ENCODE assay signal across 1 cellular context in the genomic region with DNA sequence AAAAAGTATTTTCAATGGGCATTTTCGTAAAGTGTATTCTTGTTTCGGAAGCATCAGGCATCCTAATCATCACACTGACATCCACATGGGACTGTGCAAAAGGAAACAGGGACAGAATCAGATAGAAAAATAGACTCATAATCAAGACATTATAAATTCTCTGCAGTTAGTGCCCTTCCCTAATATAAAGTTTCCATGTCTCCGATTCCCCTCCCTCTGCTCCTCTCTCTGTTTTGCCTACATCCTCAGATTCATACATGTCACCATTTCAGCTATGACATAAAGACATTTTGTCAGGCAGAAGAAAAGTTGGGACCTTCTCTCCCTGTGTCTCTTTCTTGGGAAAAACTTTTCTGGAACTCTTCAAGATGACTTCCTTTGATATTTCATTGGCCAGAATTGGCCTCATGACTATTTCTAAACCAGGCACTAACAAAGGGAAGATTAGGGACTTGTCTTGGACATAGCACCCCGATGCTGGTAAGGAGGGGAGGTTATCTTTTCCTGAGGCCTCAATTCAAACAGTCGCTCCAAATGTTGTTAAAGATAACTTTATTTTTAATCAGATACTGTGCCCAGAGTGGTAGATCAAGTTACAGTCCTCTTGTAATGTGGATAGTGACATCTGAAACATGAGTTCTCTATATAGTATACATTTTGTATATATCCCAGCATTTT.
TF ChIP-seq lines count a peak whose summit lies in the region.

No MANE protein-coding gene starts in this region.

TF ChIP-seq in K562, 482 proteins besides CTCF, POLR2A, EP300 and RAD21 (continued from another document and continues in another):
- no peak for TF ChIP-seq IFI16 (CRISPR knock-in tag; IDR thresholded peaks at IDR 0.05)
- TF ChIP-seq ZNF224 (CRISPR knock-in tag; IDR thresholded peaks at IDR 0.05): no peak
- TF ChIP-seq, protein P1, sequence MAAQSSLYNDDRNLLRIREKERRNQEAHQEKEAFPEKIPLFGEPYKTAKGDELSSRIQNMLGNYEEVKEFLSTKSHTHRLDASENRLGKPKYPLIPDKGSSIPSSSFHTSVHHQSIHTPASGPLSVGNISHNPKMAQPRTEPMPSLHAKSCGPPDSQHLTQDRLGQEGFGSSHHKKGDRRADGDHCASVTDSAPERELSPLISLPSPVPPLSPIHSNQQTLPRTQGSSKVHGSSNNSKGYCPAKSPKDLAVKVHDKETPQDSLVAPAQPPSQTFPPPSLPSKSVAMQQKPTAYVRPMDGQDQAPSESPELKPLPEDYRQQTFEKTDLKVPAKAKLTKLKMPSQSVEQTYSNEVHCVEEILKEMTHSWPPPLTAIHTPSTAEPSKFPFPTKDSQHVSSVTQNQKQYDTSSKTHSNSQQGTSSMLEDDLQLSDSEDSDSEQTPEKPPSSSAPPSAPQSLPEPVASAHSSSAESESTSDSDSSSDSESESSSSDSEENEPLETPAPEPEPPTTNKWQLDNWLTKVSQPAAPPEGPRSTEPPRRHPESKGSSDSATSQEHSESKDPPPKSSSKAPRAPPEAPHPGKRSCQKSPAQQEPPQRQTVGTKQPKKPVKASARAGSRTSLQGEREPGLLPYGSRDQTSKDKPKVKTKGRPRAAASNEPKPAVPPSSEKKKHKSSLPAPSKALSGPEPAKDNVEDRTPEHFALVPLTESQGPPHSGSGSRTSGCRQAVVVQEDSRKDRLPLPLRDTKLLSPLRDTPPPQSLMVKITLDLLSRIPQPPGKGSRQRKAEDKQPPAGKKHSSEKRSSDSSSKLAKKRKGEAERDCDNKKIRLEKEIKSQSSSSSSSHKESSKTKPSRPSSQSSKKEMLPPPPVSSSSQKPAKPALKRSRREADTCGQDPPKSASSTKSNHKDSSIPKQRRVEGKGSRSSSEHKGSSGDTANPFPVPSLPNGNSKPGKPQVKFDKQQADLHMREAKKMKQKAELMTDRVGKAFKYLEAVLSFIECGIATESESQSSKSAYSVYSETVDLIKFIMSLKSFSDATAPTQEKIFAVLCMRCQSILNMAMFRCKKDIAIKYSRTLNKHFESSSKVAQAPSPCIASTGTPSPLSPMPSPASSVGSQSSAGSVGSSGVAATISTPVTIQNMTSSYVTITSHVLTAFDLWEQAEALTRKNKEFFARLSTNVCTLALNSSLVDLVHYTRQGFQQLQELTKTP (IDR thresholded peaks at IDR 0.05; ENCODE audit: low read depth in 1 of 2, partially characterized antibody in 2 of 2): no peak
- TF ChIP-seq, protein P2, sequence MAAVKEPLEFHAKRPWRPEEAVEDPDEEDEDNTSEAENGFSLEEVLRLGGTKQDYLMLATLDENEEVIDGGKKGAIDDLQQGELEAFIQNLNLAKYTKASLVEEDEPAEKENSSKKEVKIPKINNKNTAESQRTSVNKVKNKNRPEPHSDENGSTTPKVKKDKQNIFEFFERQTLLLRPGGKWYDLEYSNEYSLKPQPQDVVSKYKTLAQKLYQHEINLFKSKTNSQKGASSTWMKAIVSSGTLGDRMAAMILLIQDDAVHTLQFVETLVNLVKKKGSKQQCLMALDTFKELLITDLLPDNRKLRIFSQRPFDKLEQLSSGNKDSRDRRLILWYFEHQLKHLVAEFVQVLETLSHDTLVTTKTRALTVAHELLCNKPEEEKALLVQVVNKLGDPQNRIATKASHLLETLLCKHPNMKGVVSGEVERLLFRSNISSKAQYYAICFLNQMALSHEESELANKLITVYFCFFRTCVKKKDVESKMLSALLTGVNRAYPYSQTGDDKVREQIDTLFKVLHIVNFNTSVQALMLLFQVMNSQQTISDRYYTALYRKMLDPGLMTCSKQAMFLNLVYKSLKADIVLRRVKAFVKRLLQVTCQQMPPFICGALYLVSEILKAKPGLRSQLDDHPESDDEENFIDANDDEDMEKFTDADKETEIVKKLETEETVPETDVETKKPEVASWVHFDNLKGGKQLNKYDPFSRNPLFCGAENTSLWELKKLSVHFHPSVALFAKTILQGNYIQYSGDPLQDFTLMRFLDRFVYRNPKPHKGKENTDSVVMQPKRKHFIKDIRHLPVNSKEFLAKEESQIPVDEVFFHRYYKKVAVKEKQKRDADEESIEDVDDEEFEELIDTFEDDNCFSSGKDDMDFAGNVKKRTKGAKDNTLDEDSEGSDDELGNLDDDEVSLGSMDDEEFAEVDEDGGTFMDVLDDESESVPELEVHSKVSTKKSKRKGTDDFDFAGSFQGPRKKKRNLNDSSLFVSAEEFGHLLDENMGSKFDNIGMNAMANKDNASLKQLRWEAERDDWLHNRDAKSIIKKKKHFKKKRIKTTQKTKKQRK (IDR thresholded peaks at IDR 0.05; ENCODE audit: borderline replicate concordance, low read depth, low read length): no peak
- TF ChIP-seq, protein P3, sequence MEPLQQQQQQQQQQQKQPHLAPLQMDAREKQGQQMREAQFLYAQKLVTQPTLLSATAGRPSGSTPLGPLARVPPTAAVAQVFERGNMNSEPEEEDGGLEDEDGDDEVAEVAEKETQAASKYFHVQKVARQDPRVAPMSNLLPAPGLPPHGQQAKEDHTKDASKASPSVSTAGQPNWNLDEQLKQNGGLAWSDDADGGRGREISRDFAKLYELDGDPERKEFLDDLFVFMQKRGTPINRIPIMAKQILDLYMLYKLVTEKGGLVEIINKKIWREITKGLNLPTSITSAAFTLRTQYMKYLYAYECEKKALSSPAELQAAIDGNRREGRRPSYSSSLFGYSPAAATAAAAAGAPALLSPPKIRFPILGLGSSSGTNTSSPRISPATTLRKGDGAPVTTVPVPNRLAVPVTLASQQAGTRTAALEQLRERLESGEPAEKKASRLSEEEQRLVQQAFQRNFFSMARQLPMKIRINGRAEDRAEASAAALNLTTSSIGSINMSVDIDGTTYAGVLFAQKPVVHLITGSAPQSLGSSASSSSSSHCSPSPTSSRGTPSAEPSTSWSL (CRISPR knock-in tag; IDR thresholded peaks at IDR 0.05; ENCODE audit: borderline replicate concordance): no peak
- no peak for TF ChIP-seq ZNF146 (CRISPR knock-in tag; IDR thresholded peaks at IDR 0.05; ENCODE audit: unreplicated experiment)
- peak; percentile 70; the same call in 1 of the 2 replicates for TF ChIP-seq CTBP1 (IDR thresholded peaks at IDR 0.05; ENCODE audit: borderline replicate concordance)
- no peak; the same call in 1 of the 2 replicates for TF ChIP-seq GABPA (tag; conservative IDR thresholded peaks at IDR 0.05; ENCODE audit: low read depth)
- no peak for TF ChIP-seq ETS2 (tag; IDR thresholded peaks at IDR 0.05; ENCODE audit: borderline replicate concordance, poor library complexity, severe bottlenecking)
- TF ChIP-seq SMC3 (conservative IDR thresholded peaks at IDR 0.05; ENCODE audit: insufficient read depth, low read depth, low read length): no peak
- no peak for TF ChIP-seq ZNF551 (CRISPR knock-in tag; IDR thresholded peaks at IDR 0.05)
- TF ChIP-seq ZNF253 (CRISPR knock-in tag; conservative IDR thresholded peaks at IDR 0.05): no peak
- TF ChIP-seq WHSC1 (IDR thresholded peaks at IDR 0.05; ENCODE audit: low read length): no peak
- TF ChIP-seq PHB2 (IDR thresholded peaks at IDR 0.05; ENCODE audit: low read depth): no peak
- TF ChIP-seq BCOR (IDR thresholded peaks at IDR 0.05): no peak
- no peak for TF ChIP-seq YBX1 (IDR thresholded peaks at IDR 0.05)
- TF ChIP-seq NFYB (IDR thresholded peaks at IDR 0.05; ENCODE audit: extremely low read depth, insufficient read length): peak; percentile 48
- TF ChIP-seq, protein P4, sequence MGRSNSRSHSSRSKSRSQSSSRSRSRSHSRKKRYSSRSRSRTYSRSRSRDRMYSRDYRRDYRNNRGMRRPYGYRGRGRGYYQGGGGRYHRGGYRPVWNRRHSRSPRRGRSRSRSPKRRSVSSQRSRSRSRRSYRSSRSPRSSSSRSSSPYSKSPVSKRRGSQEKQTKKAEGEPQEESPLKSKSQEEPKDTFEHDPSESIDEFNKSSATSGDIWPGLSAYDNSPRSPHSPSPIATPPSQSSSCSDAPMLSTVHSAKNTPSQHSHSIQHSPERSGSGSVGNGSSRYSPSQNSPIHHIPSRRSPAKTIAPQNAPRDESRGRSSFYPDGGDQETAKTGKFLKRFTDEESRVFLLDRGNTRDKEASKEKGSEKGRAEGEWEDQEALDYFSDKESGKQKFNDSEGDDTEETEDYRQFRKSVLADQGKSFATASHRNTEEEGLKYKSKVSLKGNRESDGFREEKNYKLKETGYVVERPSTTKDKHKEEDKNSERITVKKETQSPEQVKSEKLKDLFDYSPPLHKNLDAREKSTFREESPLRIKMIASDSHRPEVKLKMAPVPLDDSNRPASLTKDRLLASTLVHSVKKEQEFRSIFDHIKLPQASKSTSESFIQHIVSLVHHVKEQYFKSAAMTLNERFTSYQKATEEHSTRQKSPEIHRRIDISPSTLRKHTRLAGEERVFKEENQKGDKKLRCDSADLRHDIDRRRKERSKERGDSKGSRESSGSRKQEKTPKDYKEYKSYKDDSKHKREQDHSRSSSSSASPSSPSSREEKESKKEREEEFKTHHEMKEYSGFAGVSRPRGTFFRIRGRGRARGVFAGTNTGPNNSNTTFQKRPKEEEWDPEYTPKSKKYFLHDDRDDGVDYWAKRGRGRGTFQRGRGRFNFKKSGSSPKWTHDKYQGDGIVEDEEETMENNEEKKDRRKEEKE (IDR thresholded peaks at IDR 0.05; ENCODE audit: borderline replicate concordance in 1 of 2, control insufficient read depth in 1 of 2, low read depth in 2 of 2, low read length in 1 of 2): no peak
- no peak for TF ChIP-seq ZNF668 (CRISPR knock-in tag; IDR thresholded peaks at IDR 0.05)
- 0 out of 2 replicates have a peak, but pooled peaks have one; percentile 18 for TF ChIP-seq ATF7 (IDR thresholded peaks at IDR 0.05)
- TF ChIP-seq E2F3 (CRISPR knock-in tag; IDR thresholded peaks at IDR 0.05): no peak
- TF ChIP-seq, protein P5, sequence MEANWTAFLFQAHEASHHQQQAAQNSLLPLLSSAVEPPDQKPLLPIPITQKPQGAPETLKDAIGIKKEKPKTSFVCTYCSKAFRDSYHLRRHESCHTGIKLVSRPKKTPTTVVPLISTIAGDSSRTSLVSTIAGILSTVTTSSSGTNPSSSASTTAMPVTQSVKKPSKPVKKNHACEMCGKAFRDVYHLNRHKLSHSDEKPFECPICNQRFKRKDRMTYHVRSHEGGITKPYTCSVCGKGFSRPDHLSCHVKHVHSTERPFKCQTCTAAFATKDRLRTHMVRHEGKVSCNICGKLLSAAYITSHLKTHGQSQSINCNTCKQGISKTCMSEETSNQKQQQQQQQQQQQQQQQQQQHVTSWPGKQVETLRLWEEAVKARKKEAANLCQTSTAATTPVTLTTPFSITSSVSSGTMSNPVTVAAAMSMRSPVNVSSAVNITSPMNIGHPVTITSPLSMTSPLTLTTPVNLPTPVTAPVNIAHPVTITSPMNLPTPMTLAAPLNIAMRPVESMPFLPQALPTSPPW (CRISPR knock-in tag; IDR thresholded peaks at IDR 0.05): peak; percentile 35; the same call in 1 of the 2 replicates
- no peak for TF ChIP-seq HDAC1 (IDR thresholded peaks at IDR 0.05)
- TF ChIP-seq, protein P6, sequence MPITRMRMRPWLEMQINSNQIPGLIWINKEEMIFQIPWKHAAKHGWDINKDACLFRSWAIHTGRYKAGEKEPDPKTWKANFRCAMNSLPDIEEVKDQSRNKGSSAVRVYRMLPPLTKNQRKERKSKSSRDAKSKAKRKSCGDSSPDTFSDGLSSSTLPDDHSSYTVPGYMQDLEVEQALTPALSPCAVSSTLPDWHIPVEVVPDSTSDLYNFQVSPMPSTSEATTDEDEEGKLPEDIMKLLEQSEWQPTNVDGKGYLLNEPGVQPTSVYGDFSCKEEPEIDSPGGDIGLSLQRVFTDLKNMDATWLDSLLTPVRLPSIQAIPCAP (CRISPR knock-in tag; IDR thresholded peaks at IDR 0.05; ENCODE audit: borderline replicate concordance): no peak
- no peak for TF ChIP-seq SLC30A9 (CRISPR knock-in tag; IDR thresholded peaks at IDR 0.05)
- no peak for TF ChIP-seq NELFE (IDR thresholded peaks at IDR 0.05; ENCODE audit: insufficient read depth, insufficient read length)
- TF ChIP-seq GATAD2B (IDR thresholded peaks at IDR 0.05; ENCODE audit: borderline replicate concordance): no peak
- no peak for TF ChIP-seq CHD1 (IDR thresholded peaks at IDR 0.05; ENCODE audit: low read length)
- TF ChIP-seq, protein P7, sequence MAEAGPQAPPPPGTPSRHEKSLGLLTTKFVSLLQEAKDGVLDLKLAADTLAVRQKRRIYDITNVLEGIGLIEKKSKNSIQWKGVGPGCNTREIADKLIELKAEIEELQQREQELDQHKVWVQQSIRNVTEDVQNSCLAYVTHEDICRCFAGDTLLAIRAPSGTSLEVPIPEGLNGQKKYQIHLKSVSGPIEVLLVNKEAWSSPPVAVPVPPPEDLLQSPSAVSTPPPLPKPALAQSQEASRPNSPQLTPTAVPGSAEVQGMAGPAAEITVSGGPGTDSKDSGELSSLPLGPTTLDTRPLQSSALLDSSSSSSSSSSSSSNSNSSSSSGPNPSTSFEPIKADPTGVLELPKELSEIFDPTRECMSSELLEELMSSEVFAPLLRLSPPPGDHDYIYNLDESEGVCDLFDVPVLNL (CRISPR knock-in tag; IDR thresholded peaks at IDR 0.05; ENCODE audit: low read depth): no peak
- no peak for TF ChIP-seq ZEB2 (IDR thresholded peaks at IDR 0.05)
- TF ChIP-seq MED1 (CRISPR knock-in tag; IDR thresholded peaks at IDR 0.05; ENCODE audit: borderline replicate concordance): no peak
- TF ChIP-seq FOSL1 (tag; conservative IDR thresholded peaks at IDR 0.05): peak; percentile 64
- no peak for TF ChIP-seq TAF7 (tag; IDR thresholded peaks at IDR 0.05)
- TF ChIP-seq, protein P8, sequence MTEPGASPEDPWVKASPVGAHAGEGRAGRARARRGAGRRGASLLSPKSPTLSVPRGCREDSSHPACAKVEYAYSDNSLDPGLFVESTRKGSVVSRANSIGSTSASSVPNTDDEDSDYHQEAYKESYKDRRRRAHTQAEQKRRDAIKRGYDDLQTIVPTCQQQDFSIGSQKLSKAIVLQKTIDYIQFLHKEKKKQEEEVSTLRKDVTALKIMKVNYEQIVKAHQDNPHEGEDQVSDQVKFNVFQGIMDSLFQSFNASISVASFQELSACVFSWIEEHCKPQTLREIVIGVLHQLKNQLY (CRISPR knock-in tag; conservative IDR thresholded peaks at IDR 0.05): no peak
- no peak for TF ChIP-seq HMG20A (CRISPR knock-in tag; conservative IDR thresholded peaks at IDR 0.05)
- no peak for TF ChIP-seq THRAP3 (IDR thresholded peaks at IDR 0.05; ENCODE audit: borderline replicate concordance)
- TF ChIP-seq, protein P9, sequence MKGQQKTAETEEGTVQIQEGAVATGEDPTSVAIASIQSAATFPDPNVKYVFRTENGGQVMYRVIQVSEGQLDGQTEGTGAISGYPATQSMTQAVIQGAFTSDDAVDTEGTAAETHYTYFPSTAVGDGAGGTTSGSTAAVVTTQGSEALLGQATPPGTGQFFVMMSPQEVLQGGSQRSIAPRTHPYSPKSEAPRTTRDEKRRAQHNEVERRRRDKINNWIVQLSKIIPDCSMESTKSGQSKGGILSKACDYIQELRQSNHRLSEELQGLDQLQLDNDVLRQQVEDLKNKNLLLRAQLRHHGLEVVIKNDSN (CRISPR knock-in tag; IDR thresholded peaks at IDR 0.05): peak; percentile 72
- peak; percentile 81 for TF ChIP-seq TEAD4 (IDR thresholded peaks at IDR 0.05; ENCODE audit: low read length)
- no peak for TF ChIP-seq TEAD4 (CRISPR knock-in tag; IDR thresholded peaks at IDR 0.05; ENCODE audit: borderline replicate concordance)
- TF ChIP-seq POLR2G (IDR thresholded peaks at IDR 0.05; ENCODE audit: low read depth, low read length): no peak
- TF ChIP-seq SMARCA4 (IDR thresholded peaks at IDR 0.05): peak; percentile 75; the same call in 1 of the 2 replicates
- TF ChIP-seq, protein P10, sequence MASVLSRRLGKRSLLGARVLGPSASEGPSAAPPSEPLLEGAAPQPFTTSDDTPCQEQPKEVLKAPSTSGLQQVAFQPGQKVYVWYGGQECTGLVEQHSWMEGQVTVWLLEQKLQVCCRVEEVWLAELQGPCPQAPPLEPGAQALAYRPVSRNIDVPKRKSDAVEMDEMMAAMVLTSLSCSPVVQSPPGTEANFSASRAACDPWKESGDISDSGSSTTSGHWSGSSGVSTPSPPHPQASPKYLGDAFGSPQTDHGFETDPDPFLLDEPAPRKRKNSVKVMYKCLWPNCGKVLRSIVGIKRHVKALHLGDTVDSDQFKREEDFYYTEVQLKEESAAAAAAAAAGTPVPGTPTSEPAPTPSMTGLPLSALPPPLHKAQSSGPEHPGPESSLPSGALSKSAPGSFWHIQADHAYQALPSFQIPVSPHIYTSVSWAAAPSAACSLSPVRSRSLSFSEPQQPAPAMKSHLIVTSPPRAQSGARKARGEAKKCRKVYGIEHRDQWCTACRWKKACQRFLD (CRISPR knock-in tag; IDR thresholded peaks at IDR 0.05): no peak
- TF ChIP-seq SNIP1 (IDR thresholded peaks at IDR 0.05; ENCODE audit: low read depth): no peak
